In genomic region chr12:23630524-23630923, GRCh38 we compare ENCODE assay signal across 11 cellular contexts.
"Had no signal": no experiment of that assay in that cellular context is flagged by ENCODE, and none has a peak within 500 bp of the region (broad histone marks: within the 10 kb centered on the region; RNA-seq: fewer than 3 reads in every experiment).

No MANE protein-coding gene starts in this region.

- H3K9me3 Mint-ChIP-seq: GM23338, H9 had no signal

- H3K4me3 ChIP-seq: GM23248, GM23338, HAP-1 had no signal

- H3K9me3 ChIP-seq: HAP-1 had no signal

- DNase-seq: GM23248, GOT3, H7, H9, HCEC 1CT, HFFc6 had no signal

- H3K4me3 Mint-ChIP-seq: GM23338, H9, HFFc6 had no signal

- H3K27ac ChIP-seq: GM23248 had no signal

- H3K27ac Mint-ChIP-seq: GM23338, H9, HFFc6 had no signal

- H2AFZ ChIP-seq: GM23248, GM23338 had no signal

- H3K9ac ChIP-seq: GM23248 had no signal

- ATAC-seq: GM23338, HCT116 had no signal

- H3K4me2 ChIP-seq: GM23338 had no signal

- FAIRE-seq: H1, H54 had no signal

- H3K36me3 ChIP-seq: HAP-1 had no signal
